In the genomic region with DNA sequence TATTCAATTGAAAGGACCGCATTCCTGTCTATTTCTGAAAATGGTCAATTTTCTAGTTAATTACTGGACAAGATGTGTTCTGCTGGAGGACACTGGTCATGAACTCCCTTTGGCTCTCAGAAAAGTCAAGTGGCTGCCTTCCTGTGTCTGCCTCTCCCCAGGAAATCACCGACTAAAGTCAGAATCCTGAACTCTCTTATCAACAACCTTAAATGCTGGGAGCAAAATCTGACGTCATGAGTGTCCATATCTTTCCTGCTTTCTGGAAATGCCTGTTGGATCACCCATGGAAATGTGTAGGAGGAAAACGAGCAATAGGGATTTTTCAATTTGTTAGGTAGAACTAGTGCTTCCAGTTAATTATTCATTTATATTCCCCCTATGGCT, we compare ENCODE assay signal across 16 cellular contexts.
"Had no signal": no experiment of that assay in that cellular context is flagged by ENCODE, and none has a peak within 500 bp of the region (broad histone marks: within the 10 kb centered on the region; RNA-seq: fewer than 3 reads in every experiment).

No MANE protein-coding gene starts in this region.

- DNase-seq: activated CD4-positive, alpha-beta T cell treated with anti-CD3 and anti-CD28 coated beads for 4 hours; activated CD8-positive, alpha-beta memory T cell treated with anti-CD3 and anti-CD28 coated beads, Interleukin-2, amount 50 U/mL, for 4 hours; activated CD8-positive, alpha-beta T cell treated with anti-CD3 and anti-CD28 coated beads for 36 hours; activated naive CD4-positive, alpha-beta T cell treated with Interleukin-2 at 50 U/mL for 16 hours; activated naive CD8-positive, alpha-beta T cell treated with anti-CD3 and anti-CD28 coated beads, Interleukin-2, amount 50 U/mL, for 24 hours; activated T-cell treated with anti-CD3 and anti-CD28 coated beads, Interleukin-2, amount 50 U/mL, for 72 hours; gastrocnemius medialis; kidney; occipital lobe; stimulated activated CD4-positive, alpha-beta T cell treated with anti-CD3 and anti-CD28 coated beads, Interleukin-4, amount 100 ng/mL, for 1 hour; stimulated activated CD8-positive, alpha-beta memory T cell treated with anti-CD3 and anti-CD28 coated beads, Interleukin-4, amount 100 ng/mL, for 48 hours; stimulated activated naive CD8-positive, alpha-beta T cell treated with anti-CD3 and anti-CD28 coated beads, Interleukin-15, Interleukin-2, amounts not matched to agents 100 U/mL and 50 U/mL, for 24 hours; T-cell had no signal

- H3K36me3 Mint-ChIP-seq: T-cell had no signal

- H3K36me3 ChIP-seq: gastrocnemius medialis had no signal

- H3K4me3 Mint-ChIP-seq: activated CD8-positive, alpha-beta T cell treated with anti-CD3 and anti-CD28 coated beads for 36 hours; activated naive CD8-positive, alpha-beta T cell treated with anti-CD3 and anti-CD28 coated beads, Interleukin-2, amount 50 U/mL, for 24 hours; activated T-cell treated with anti-CD3 and anti-CD28 coated beads, Interleukin-2, amount 50 U/mL, for 72 hours; nephron; T-cell had no signal

- H3K27ac ChIP-seq: gastrocnemius medialis had no signal

- H3K4me3 ChIP-seq: gastrocnemius medialis, lung had no signal

- H3K9me3 ChIP-seq: gastrocnemius medialis had no signal

- H3K9me3 Mint-ChIP-seq: activated CD8-positive, alpha-beta T cell treated with anti-CD3 and anti-CD28 coated beads for 36 hours; activated naive CD8-positive, alpha-beta T cell treated with anti-CD3 and anti-CD28 coated beads, Interleukin-2, amount 50 U/mL, for 24 hours; activated T-cell treated with anti-CD3 and anti-CD28 coated beads, Interleukin-2, amount 50 U/mL, for 72 hours; nephron; T-cell had no signal

- H3K27ac Mint-ChIP-seq: activated CD8-positive, alpha-beta T cell treated with anti-CD3 and anti-CD28 coated beads for 36 hours; activated naive CD8-positive, alpha-beta T cell treated with anti-CD3 and anti-CD28 coated beads, Interleukin-2, amount 50 U/mL, for 24 hours; activated T-cell treated with anti-CD3 and anti-CD28 coated beads, Interleukin-2, amount 50 U/mL, for 72 hours; nephron; progenitor cell of endocrine pancreas; T-cell had no signal

- H3K27me3 ChIP-seq: gastrocnemius medialis had no signal

- H3K27me3 Mint-ChIP-seq: activated CD8-positive, alpha-beta T cell treated with anti-CD3 and anti-CD28 coated beads for 36 hours; progenitor cell of endocrine pancreas; T-cell had no signal

- H3K4me1 ChIP-seq: gastrocnemius medialis had no signal
